13 cellular contexts compared by ENCODE assay signal in the genomic region with DNA sequence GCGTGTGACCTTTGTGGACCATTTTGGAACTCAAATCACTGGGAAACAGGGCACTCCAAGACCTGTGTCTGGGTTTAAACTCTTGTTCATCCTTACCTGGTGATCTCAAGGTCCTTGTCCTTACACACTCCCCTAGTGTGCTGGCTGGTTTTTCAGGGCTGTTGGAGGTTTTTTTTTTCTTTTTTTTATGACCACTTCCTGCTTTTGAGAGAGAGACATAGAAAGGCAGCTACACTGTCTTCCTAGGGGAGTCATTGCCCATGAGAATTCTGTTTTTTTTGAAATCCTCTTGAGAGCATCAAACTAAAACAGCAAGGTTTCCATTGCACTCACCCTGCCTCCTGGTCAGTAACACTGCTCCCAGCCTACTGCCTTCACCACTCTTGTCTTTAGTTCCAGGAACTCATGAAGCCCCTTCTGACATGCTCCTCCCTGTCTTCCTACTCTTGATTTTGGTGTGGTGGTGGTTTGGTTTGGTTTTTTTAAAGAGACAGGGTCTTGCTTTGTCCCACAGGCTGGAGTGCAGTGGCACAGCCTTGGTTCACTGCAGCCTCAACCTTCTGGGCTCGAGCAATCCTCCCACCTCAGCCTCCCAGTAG. TPM values are rescaled to one million over a fixed set of nuclear protein-coding genes. Genes with fewer than 3 reads are reported as not detected.
A peak's percentile ranks its signal among the peaks of the same experiment; 100 is the strongest.
DNase-seq lines count a peak whose midpoint lies in the region; ATAC-seq and TF ChIP-seq lines count a peak whose summit lies in the region.
"Had no signal": no experiment of that assay in that cellular context is flagged by ENCODE, and none has a peak within 500 bp of the region (broad histone marks: within the 10 kb centered on the region; RNA-seq: fewer than 3 reads in every experiment).

No MANE protein-coding gene starts in this region.

- H3K27ac Mint-ChIP-seq in activated CD8-positive, alpha-beta T cell treated with anti-CD3 and anti-CD28 coated beads, Interleukin-2, amount 10 ng/mL, durations not matched to agents 7 days and 5 days: peak overlapping the region; percentile 88

- peaks cover 0 to 50% (median 22%) of the 10 kb centered on the region in 9 donors for H3K4me1 ChIP-seq in heart right ventricle
- no peaks in the 10 kb centered on the region for H3K4me1 ChIP-seq in right cardiac atrium (ENCODE audit: control insufficient read depth, insufficient read depth, low read length)
- H3K4me1 ChIP-seq in mucosa of descending colon (ENCODE audit: low read depth): no peaks in the 10 kb centered on the region
- H3K4me1 ChIP-seq in upper lobe of left lung: peaks cover 0 to 34% (median 12%) of the 10 kb centered on the region in 4 donors

- H3K27me3 Mint-ChIP-seq in activated CD8-positive, alpha-beta T cell treated with anti-CD3 and anti-CD28 coated beads, Interleukin-2, amount 10 ng/mL, durations not matched to agents 7 days and 5 days (ENCODE audit: low read depth): no peaks in the 10 kb centered on the region

- H3K36me3 ChIP-seq in heart right ventricle: peaks cover 0 to 74% (median 30%) of the 10 kb centered on the region in 9 donors
- H3K36me3 ChIP-seq in mucosa of descending colon (ENCODE audit: low read depth): peaks cover 6% of the 10 kb centered on the region
- peaks cover 17 to 59% (median 28%) of the 10 kb centered on the region in 4 donors for H3K36me3 ChIP-seq in upper lobe of left lung

- H3K27ac ChIP-seq in heart right ventricle: peak overlapping the region in 8 of 10 donors; percentile 3 to 66 (median 39)
- H3K27ac ChIP-seq in right cardiac atrium (ENCODE audit: low read length): no peak overlapping the region
- H3K27ac ChIP-seq in upper lobe of left lung: peak overlapping the region in 3 of 4 donors; percentile 21 to 72 (median 67)
- H3K27ac ChIP-seq: SK-N-MC had no signal

- WGBS in heart right ventricle, 2 donors: 93 to 94% methylated on average over 2 of the region's 2 CpGs
- WGBS in right cardiac atrium: 96% methylated on average over 2 of the region's 2 CpGs
- 89 to 96% methylated on average over 2 of the region's 2 CpGs for WGBS in upper lobe of left lung, 2 donors

- ATAC-seq in heart right ventricle (no peak), right cardiac atrium (no peak), mucosa of descending colon (peak; percentile 14), upper lobe of left lung (ENCODE audit: low FRiP score in 2 of 2) (no peak), GM21367 (IDR thresholded peaks at IDR 0.05; ENCODE audit: unreplicated experiment) (no peak)
- ATAC-seq in activated CD8-positive, alpha-beta T cell treated with anti-CD3 and anti-CD28 coated beads, Interleukin-2, amount 10 ng/mL, durations not matched to agents 7 days and 5 days: peak; percentile 83

- no peak for TF ChIP-seq POLR2A in upper lobe of left lung (IDR thresholded peaks at IDR 0.05)

- POLR2A ChIA-PET in activated CD8-positive, alpha-beta T cell treated with anti-CD3 and anti-CD28 coated beads, Interleukin-2, amount 10 ng/mL, durations not matched to agents 7 days and 5 days (lab: Charles Lee): interaction anchor here (0.9 to 2.8 kb wide), 4 partner anchors 33 to 89 kb away, joined by 4 to 10 read pairs (median 8); a partner anchor contains a TSS

- TF ChIP-seq CTCF in heart right ventricle (IDR thresholded peaks at IDR 0.05) (no peak), mucosa of descending colon (IDR thresholded peaks at IDR 0.05) (no peak), upper lobe of left lung (IDR thresholded peaks at IDR 0.05) (no peak)

- intact Hi-C loops in heart right ventricle (cut with DNase I) (loop anchor here in 2 of 10 donors (5.0 kb wide), 1 partner anchor 33 kb away; no protein-coding TSS in a partner anchor), right cardiac atrium (cut with DNase I) (no loop called here), mucosa of descending colon (cut with DNase I, micrococcal nuclease) (no loop called here)

- H3K4me1 Mint-ChIP-seq in activated CD8-positive, alpha-beta T cell treated with anti-CD3 and anti-CD28 coated beads, Interleukin-2, amount 10 ng/mL, durations not matched to agents 7 days and 5 days (ENCODE audit: low read depth): peaks cover 43% of the 10 kb centered on the region

- DNase-seq in heart right ventricle (no peak), right cardiac atrium (no peak), mucosa of descending colon (no peak), upper lobe of left lung (no peak), DMS 273 (lab: John Stamatoyannopoulos, UW; ENCODE audit: unreplicated experiment) (no peak), H4 (ENCODE audit: low spot score) (no peak)
- peak; percentile 51 for DNase-seq in activated CD8-positive, alpha-beta T cell treated with anti-CD3 and anti-CD28 coated beads, Interleukin-2, amount 10 ng/mL, durations not matched to agents 7 days and 5 days
- DNase-seq: midbrain; stimulated activated CD4-positive, alpha-beta T cell treated with anti-CD3 and anti-CD28 coated beads, Interleukin-15, amount 100 ng/mL, for 24 hours; stimulated activated naive CD4-positive, alpha-beta T cell treated with Interleukin-2 at 50 U/mL for 16 hours had no signal

- H3K9me3 ChIP-seq in heart right ventricle: no peaks in the 10 kb centered on the region
- no peaks in the 10 kb centered on the region for H3K9me3 ChIP-seq in right cardiac atrium (ENCODE audit: control insufficient read depth, low read length)
- H3K9me3 ChIP-seq in mucosa of descending colon: no peaks in the 10 kb centered on the region
- H3K9me3 ChIP-seq in upper lobe of left lung: no peaks in the 10 kb centered on the region

- peaks cover 47% of the 10 kb centered on the region for H3K36me3 Mint-ChIP-seq in activated CD8-positive, alpha-beta T cell treated with anti-CD3 and anti-CD28 coated beads, Interleukin-2, amount 10 ng/mL, durations not matched to agents 7 days and 5 days (ENCODE audit: low read depth)

- no peaks in the 10 kb centered on the region for H3K9me3 Mint-ChIP-seq in activated CD8-positive, alpha-beta T cell treated with anti-CD3 and anti-CD28 coated beads, Interleukin-2, amount 10 ng/mL, durations not matched to agents 7 days and 5 days (ENCODE audit: insufficient read depth)

- peak overlapping the region; percentile 69 for H3K4me3 Mint-ChIP-seq in activated CD8-positive, alpha-beta T cell treated with anti-CD3 and anti-CD28 coated beads, Interleukin-2, amount 10 ng/mL, durations not matched to agents 7 days and 5 days

- TF ChIP-seq EP300 in upper lobe of left lung (IDR thresholded peaks at IDR 0.05): no peak

- H3K4me3 ChIP-seq in heart right ventricle (no peak overlapping the region), right cardiac atrium (ENCODE audit: low read length) (no peak overlapping the region), mucosa of descending colon (no peak overlapping the region), upper lobe of left lung (no peak overlapping the region)
- H3K4me3 ChIP-seq: SK-N-MC had no signal

- CTCF ChIA-PET in activated CD8-positive, alpha-beta T cell treated with anti-CD3 and anti-CD28 coated beads, Interleukin-2, amount 10 ng/mL, durations not matched to agents 7 days and 5 days (lab: Charles Lee): interaction anchor here (0.8 to 6.4 kb wide), 9 partner anchors 8 to 450 kb away, joined by 3 to 53 read pairs (median 6); no protein-coding TSS in a partner anchor

- H3K27me3 ChIP-seq in heart right ventricle: no peaks in the 10 kb centered on the region
- H3K27me3 ChIP-seq in right cardiac atrium (ENCODE audit: control insufficient read depth, insufficient read depth): no peaks in the 10 kb centered on the region
- no peaks in the 10 kb centered on the region for H3K27me3 ChIP-seq in upper lobe of left lung

RNA-seq across cellular contexts. Expression of a gene that starts 28.6 kb away (rescaled TPM):
- total RNA-seq in heart right ventricle (1 to 10 TPM in 5 of 10 donors, under 1 TPM in 5; 0.36 to 2.7 (median 1.0) TPM), right cardiac atrium (1 to 10 TPM; 1.2 to 2.5 (median 1.8) TPM), mucosa of descending colon (1 to 10 TPM in 1 of 3 donors, under 1 TPM in 2; 0.38 to 3.5 (median 0.72) TPM), upper lobe of left lung (1 to 10 TPM in 2 of 6 donors, under 1 TPM in 3, not detected in 1; 0.59 to 4.2 (median 0.76) TPM)
- polyA plus RNA-seq in heart right ventricle (under 1 TPM; 0.51 TPM), right cardiac atrium (0.45 TPM)
- total RNA-seq in activated CD8-positive, alpha-beta T cell treated with anti-CD3 and anti-CD28 coated beads, Interleukin-2, amount 10 ng/mL, durations not matched to agents 7 days and 5 days: not detected
- not detected in 2 replicates for total RNA-seq in H4 (2014; rRNA removed; shearing (Covaris generic))
- total RNA-seq: NCI-H460 had no signal

RNA-seq across cellular contexts. Expression of a gene that starts 52.1 kb away (rescaled TPM):
- total RNA-seq in heart right ventricle (10 to 100 TPM in 9 of 10 donors, 1 to 10 TPM in 1; 9.8 to 16.1 (median 13.3) TPM), right cardiac atrium (10 to 100 TPM; 13.9 to 15.3 (median 14.8) TPM), mucosa of descending colon (10 to 100 TPM; 22.6 to 35.3 (median 26.6) TPM), upper lobe of left lung (10 to 100 TPM; 14.3 to 34.7 (median 24.2) TPM)
- polyA plus RNA-seq in heart right ventricle (10 to 100 TPM; 17.1 to 22.4 TPM), right cardiac atrium (18.2 TPM)
- total RNA-seq in activated CD8-positive, alpha-beta T cell treated with anti-CD3 and anti-CD28 coated beads, Interleukin-2, amount 10 ng/mL, durations not matched to agents 7 days and 5 days: 10 to 100 TPM; 26.7 to 29.1 TPM
- 49.7 and 66.4 TPM in 2 replicates for total RNA-seq in H4 (2014; rRNA removed; shearing (Covaris generic))

Comparison
In these comparisons a context has a peak if more than half of its experiments do, and no peak if none do; other contexts are left out.
1. ATAC-seq: peak in activated CD8-positive, alpha-beta T cell treated with anti-CD3 and anti-CD28 coated beads, Interleukin-2, amount 10 ng/mL, durations not matched to agents 7 days and 5 days (single experiment) and mucosa of descending colon (single experiment); none in heart right ventricle (0 of 8), right cardiac atrium (0 of 2), upper lobe of left lung (0 of 2) and GM21367 (single experiment).